In the genomic region with DNA sequence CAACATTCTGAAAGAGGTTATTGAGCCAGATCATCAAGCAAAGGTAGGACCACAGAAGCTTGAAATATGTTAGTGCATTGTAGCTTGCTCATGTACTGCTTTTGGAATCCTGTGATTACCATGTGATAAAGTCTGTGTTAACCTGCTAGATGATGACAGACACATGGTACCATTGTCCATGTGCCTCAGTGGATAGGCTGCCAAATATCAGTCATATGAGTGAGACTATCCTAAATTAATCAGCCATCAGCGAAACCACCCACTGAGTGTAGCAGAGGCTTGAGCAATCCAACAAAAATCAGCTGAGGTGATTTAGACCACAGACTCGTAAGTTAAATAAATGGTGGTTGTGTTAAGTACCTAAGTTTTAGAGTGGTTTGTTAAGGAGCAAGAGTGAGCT, we compare ENCODE assay signal across 20 cellular contexts. TPM values are rescaled to one million over a fixed set of nuclear protein-coding genes. Genes with fewer than 3 reads are reported as not detected.
DNase-seq lines count a peak whose midpoint lies in the region; ATAC-seq, FAIRE-seq and TF ChIP-seq lines count a peak whose summit lies in the region.
"Had no signal": no experiment of that assay in that cellular context is flagged by ENCODE, and none has a peak within 500 bp of the region (broad histone marks: within the 10 kb centered on the region; RNA-seq: fewer than 3 reads in every experiment).

No MANE protein-coding gene starts in this region.

- intact Hi-C loops in K562 (cut with micrococcal nuclease) = no loop called here

- CTCF ChIA-PET in K562 (lab: Yijun Ruan, JAX; ENCODE audit: low intra/inter-chr PET ratio) = no interaction called here

- H3K36me3 ChIP-seq in K562 (ENCODE audit: control insufficient read depth, insufficient read depth, low read length) = no peaks in the 10 kb centered on the region
- no peaks in the 10 kb centered on the region for H3K36me3 ChIP-seq in effector memory CD4-positive, alpha-beta T cell (ENCODE audit: control insufficient read depth, insufficient read depth, low read length)

- H2AFZ ChIP-seq in K562 (ENCODE audit: low read depth, low read length) = no peak overlapping the region
- H2AFZ ChIP-seq: GM23248 had no signal

- POLR2A ChIA-PET in K562 (lab: Yijun Ruan, JAX) = interaction anchor here (0.9 kb wide), 1 partner anchor 16 kb away, joined by 3 read pairs; no protein-coding TSS in a partner anchor

- no peaks in the 10 kb centered on the region for H3K9me3 Mint-ChIP-seq in stimulated activated effector memory CD8-positive, alpha-beta T cell treated with anti-CD3 and anti-CD28 coated beads, Interleukin-12 subunit alpha, Interleukin-12 subunit beta, amount 100 ng/mL, for 72 hours
- H3K9me3 Mint-ChIP-seq: CD4-positive, alpha-beta T cell; HFFc6 had no signal

- no TSS peak for BruUV-seq in K562 (replicated peaks; lab: Mats Ljungman, UMichigan)

- TF ChIP-seq CTCF in K562 (IDR thresholded peaks at IDR 0.05 in 2 of 3, conservative IDR thresholded peaks at IDR 0.05 in 1 of 3; ENCODE audit: insufficient read depth in 2 of 3, low read depth in 1 of 3, low read length in 3 of 3) = no peak

- ATAC-seq in K562 = no peak
- peak; percentile 11 for ATAC-seq in stimulated activated effector memory CD8-positive, alpha-beta T cell treated with anti-CD3 and anti-CD28 coated beads, Interleukin-12 subunit alpha, Interleukin-12 subunit beta, amount 100 ng/mL, for 72 hours
- no peak for ATAC-seq in HG03457 (IDR thresholded peaks at IDR 0.05; ENCODE audit: unreplicated experiment)
- ATAC-seq: HCT116 had no signal

- no peaks in the 10 kb centered on the region for H3K9me3 ChIP-seq in K562 (replicated peaks; ENCODE audit: control insufficient read depth, insufficient read depth, low read depth, low read length)
- no peaks in the 10 kb centered on the region for H3K9me3 ChIP-seq in effector memory CD4-positive, alpha-beta T cell (ENCODE audit: control insufficient read depth, low read length)

- H3K4me1 ChIP-seq in K562 (replicated peaks in 1 of 2; ENCODE audit: control insufficient read depth in 2 of 2, insufficient read depth in 2 of 2, low read length in 2 of 2) = no peaks in the 10 kb centered on the region
- no peaks in the 10 kb centered on the region for H3K4me1 ChIP-seq in effector memory CD4-positive, alpha-beta T cell (ENCODE audit: control insufficient read depth, insufficient read depth, low read length, poor library complexity, severe bottlenecking)

- DNase-seq in COLO829 (ENCODE audit: low spot score) (peak; percentile 25), HCEC 1CT (peak; percentile 4), K562 (ENCODE audit: extremely low read depth in 1 of 4, low spot score in 3 of 4) (no peak)
- no peak for DNase-seq in stimulated activated effector memory CD8-positive, alpha-beta T cell treated with anti-CD3 and anti-CD28 coated beads, Interleukin-12 subunit alpha, Interleukin-12 subunit beta, amount 100 ng/mL, for 72 hours (ENCODE audit: low spot score in 2 of 2)
- DNase-seq in effector memory CD4-positive, alpha-beta T cell = no peak
- DNase-seq: AML-193; CD4-positive, alpha-beta T cell; DMS153; DMS79; GDM1; GM23248; HFFc6 had no signal

- TF ChIP-seq RAD21 in K562 (CRISPR knock-in tag; conservative IDR thresholded peaks at IDR 0.05 in 1 of 2, IDR thresholded peaks at IDR 0.05 in 1 of 2) = no peak

- no peak overlapping the region for H3K27ac Mint-ChIP-seq in stimulated activated effector memory CD8-positive, alpha-beta T cell treated with anti-CD3 and anti-CD28 coated beads, Interleukin-12 subunit alpha, Interleukin-12 subunit beta, amount 100 ng/mL, for 72 hours
- H3K27ac Mint-ChIP-seq: CD4-positive, alpha-beta T cell; HFFc6 had no signal

- no peaks in the 10 kb centered on the region for H3K27me3 ChIP-seq in K562 (ENCODE audit: control insufficient read depth in 2 of 2, insufficient read depth in 2 of 2, low read length in 2 of 2)
- no peaks in the 10 kb centered on the region for H3K27me3 ChIP-seq in effector memory CD4-positive, alpha-beta T cell (replicated peaks; ENCODE audit: control insufficient read depth, insufficient read depth, low read length, poor library complexity, severe bottlenecking)

- no peaks in the 10 kb centered on the region for H3K79me2 ChIP-seq in K562 (ENCODE audit: control insufficient read depth, insufficient read depth, low read length)

- no peak overlapping the region for H3K27ac ChIP-seq in K562 (ENCODE audit: extremely low read depth, low read depth, low read length)
- no peak overlapping the region for H3K27ac ChIP-seq in effector memory CD4-positive, alpha-beta T cell (ENCODE audit: insufficient read depth, low read length, poor library complexity, severe bottlenecking)
- H3K27ac ChIP-seq: C4-2B, GM23248 had no signal

- H4K20me1 ChIP-seq in K562 (replicated peaks; ENCODE audit: control insufficient read depth, insufficient read depth, low read length) = no peaks in the 10 kb centered on the region

- in situ Hi-C loops in K562 (cut with MboI) = no loop called here

- H3K4me2 ChIP-seq in K562 (ENCODE audit: insufficient read depth, low read length) = no peak overlapping the region

- WGBS in K562 (ENCODE audit: insufficient coverage, low coverage, missing lambda C conversion rate) = 3% methylated on average over 2 of the region's 2 CpGs

- H3K9ac ChIP-seq in K562 (ENCODE audit: insufficient read depth in 1 of 2, low read depth in 2 of 2, low read length in 2 of 2) = no peak overlapping the region
- H3K9ac ChIP-seq: GM23248 had no signal

- no peaks in the 10 kb centered on the region for H3K4me1 Mint-ChIP-seq in stimulated activated effector memory CD8-positive, alpha-beta T cell treated with anti-CD3 and anti-CD28 coated beads, Interleukin-12 subunit alpha, Interleukin-12 subunit beta, amount 100 ng/mL, for 72 hours

- no peak overlapping the region for H3K4me3 ChIP-seq in K562
- H3K4me3 ChIP-seq in effector memory CD4-positive, alpha-beta T cell (ENCODE audit: insufficient read depth, low read depth, low read length, poor library complexity, severe bottlenecking) = no peak overlapping the region
- H3K4me3 ChIP-seq: GM23248 had no signal

- no peak for TF ChIP-seq POLR2A in K562 (conservative IDR thresholded peaks at IDR 0.05)

- FAIRE-seq in K562 (lab: Jason Lieb, UNC) = peak; percentile 6
- FAIRE-seq: A204.1, GM12892, GM18507, H54 had no signal

- no peaks in the 10 kb centered on the region for H3K36me3 Mint-ChIP-seq in stimulated activated effector memory CD8-positive, alpha-beta T cell treated with anti-CD3 and anti-CD28 coated beads, Interleukin-12 subunit alpha, Interleukin-12 subunit beta, amount 100 ng/mL, for 72 hours

- TF ChIP-seq EP300 in K562 (IDR thresholded peaks at IDR 0.05; ENCODE audit: low read length) = no peak

- H3K9me1 ChIP-seq in K562 (ENCODE audit: control insufficient read depth, insufficient read depth, low read length) = no peaks in the 10 kb centered on the region

- H3K4me3 Mint-ChIP-seq in stimulated activated effector memory CD8-positive, alpha-beta T cell treated with anti-CD3 and anti-CD28 coated beads, Interleukin-12 subunit alpha, Interleukin-12 subunit beta, amount 100 ng/mL, for 72 hours = no peak overlapping the region
- H3K4me3 Mint-ChIP-seq: CD4-positive, alpha-beta T cell; HFFc6 had no signal

TF ChIP-seq in K562, 482 proteins besides CTCF, POLR2A, EP300 and RAD21 (continues in another document):
- no peak for TF ChIP-seq TEAD1 (CRISPR knock-in tag; IDR thresholded peaks at IDR 0.05)
- TF ChIP-seq MCM2 (IDR thresholded peaks at IDR 0.05; ENCODE audit: low read depth) = no peak

RNA-seq across cellular contexts. Expression of a gene that starts 32.7 kb away (rescaled TPM):
- total RNA-seq in K562 (2011; cell fraction: chromatin; rRNA removed; ENCODE audit: low replicate concordance) = not detected in 2 replicates
- not detected in 2 replicates for total RNA-seq in K562 (2011; cell fraction: nucleolus; rRNA removed)
- total RNA-seq in K562 (2011; cell fraction: nucleoplasm; rRNA removed) = not detected in 2 replicates
- not detected in 2 replicates for total RNA-seq in K562 (2014; rRNA removed)
- total RNA-seq in K562 (2014; rRNA removed; fragmentation: Illumina TruSeq; extraction: Trizol) = not detected in 2 replicates
- total RNA-seq in K562 (2015; rRNA removed; fragmentation: Illumina TruSeq; extraction: Trizol) = not detected in 2 replicates
- total RNA-seq in K562 (2021) = 0.07 TPM in 1 of 2 replicates, not detected in the other
- 0.10 and 0.14 TPM in 2 replicates for polyA plus RNA-seq in K562 (2011; rRNA removed)
- 0.01 TPM in 1 of 2 replicates, not detected in the other for polyA plus RNA-seq in K562 (2011; cell fraction: cytosol; rRNA removed)
- 0.04 and 0.11 TPM in 2 replicates for polyA plus RNA-seq in K562 (2011; cell fraction: nucleus; rRNA removed)
- 0.03 and 0.14 TPM in 2 replicates for polyA plus RNA-seq in K562 (2012)
- not detected in 2 replicates for polyA plus RNA-seq in K562 (2014; fragmentation: Illumina TruSeq; extraction: Trizol)
- under 1 TPM in 1 of 2 experiments, not detected in 1; 0.04 TPM for polyA plus RNA-seq in K562 (2014; fragmentation: Nextera tagmentation; extraction: Ambion mirVana)
- polyA plus RNA-seq in K562 (2014; rRNA removed) = not detected in 2 replicates
- 0.11 and 0.39 TPM in 2 replicates for polyA minus RNA-seq in K562 (2011; rRNA and poly(A)+ RNA removed)
- polyA minus RNA-seq in K562 (2011; cell fraction: cytosol; rRNA and poly(A)+ RNA removed) = not detected in 2 replicates
- 0.13 and 0.33 TPM in 2 replicates for polyA minus RNA-seq in K562 (2011; cell fraction: nucleus; rRNA and poly(A)+ RNA removed)
- total RNA-seq: Daoy had no signal
- polyA plus RNA-seq: GM23248 had no signal

RNA-seq across cellular contexts. Expression of a gene that starts 34.3 kb away (rescaled TPM):
- total RNA-seq in K562 (2011; cell fraction: chromatin; rRNA removed; ENCODE audit: low replicate concordance) = 5.0 and 25.3 TPM in 2 replicates
- 2.3 and 4.3 TPM in 2 replicates for total RNA-seq in K562 (2011; cell fraction: nucleolus; rRNA removed)
- 5.4 and 8.3 TPM in 2 replicates for total RNA-seq in K562 (2011; cell fraction: nucleoplasm; rRNA removed)
- total RNA-seq in K562 (2014; rRNA removed) (2.7 and 3.5 TPM in 2 replicates), K562 (2014; rRNA removed; fragmentation: Illumina TruSeq; extraction: Trizol) (8.8 and 11.0 TPM in 2 replicates), K562 (2015; rRNA removed; fragmentation: Illumina TruSeq; extraction: Trizol) (8.9 and 10.1 TPM in 2 replicates), K562 (2021) (7.0 and 7.3 TPM in 2 replicates)
- polyA plus RNA-seq in K562 (2011; rRNA removed) (5.0 and 5.4 TPM in 2 replicates), K562 (2014; fragmentation: Illumina TruSeq; extraction: Trizol) (3.5 and 4.4 TPM in 2 replicates), K562 (2014; fragmentation: Nextera tagmentation; extraction: Ambion mirVana) (1 to 10 TPM; 2.0 to 2.3 TPM), K562 (2014; rRNA removed) (2.2 TPM in 2 replicates)
- polyA plus RNA-seq in K562 (2011; cell fraction: cytosol; rRNA removed) = 0.83 and 2.4 TPM in 2 replicates
- polyA plus RNA-seq in K562 (2011; cell fraction: nucleus; rRNA removed) = 4.8 and 7.6 TPM in 2 replicates
- polyA plus RNA-seq in K562 (2012) = 2.5 and 3.4 TPM in 2 replicates
- 19.4 and 29.3 TPM in 2 replicates for polyA minus RNA-seq in K562 (2011; rRNA and poly(A)+ RNA removed)
- polyA minus RNA-seq in K562 (2011; cell fraction: cytosol; rRNA and poly(A)+ RNA removed) = 5.5 and 7.3 TPM in 2 replicates
- polyA minus RNA-seq in K562 (2011; cell fraction: nucleus; rRNA and poly(A)+ RNA removed) = 8.5 and 22.3 TPM in 2 replicates

Comparison
In these comparisons a context has a peak if more than half of its experiments do, and no peak if none do; other contexts are left out.
1. DNase-seq: peak in COLO829 (single experiment) and HCEC 1CT (single experiment); none in K562 (0 of 4), stimulated activated effector memory CD8-positive, alpha-beta T cell treated with anti-CD3 and anti-CD28 coated beads, Interleukin-12 subunit alpha, Interleukin-12 subunit beta, amount 100 ng/mL, for 72 hours (0 of 2) and effector memory CD4-positive, alpha-beta T cell (0 of 3).